9 cellular contexts compared by ENCODE assay signal in the genomic region with DNA sequence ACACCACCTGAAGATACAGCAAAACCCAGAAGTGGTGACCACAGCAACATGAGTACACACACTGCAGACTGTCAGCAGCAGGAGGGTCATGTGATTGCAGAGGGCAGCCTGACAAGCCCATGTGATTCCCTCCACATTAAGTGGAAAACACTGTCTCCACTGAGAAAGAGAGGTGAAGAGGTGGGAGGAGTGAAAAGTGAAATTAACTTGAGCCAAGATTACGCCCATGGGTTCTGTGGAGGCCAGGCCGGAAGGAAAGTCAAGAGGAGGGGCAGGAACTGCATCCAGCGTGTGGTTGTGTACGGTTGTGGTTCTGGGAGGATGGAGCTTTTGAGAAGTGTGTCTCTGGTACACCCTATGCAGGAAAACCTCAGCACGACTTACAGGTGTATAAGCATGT.
DNase-seq lines count a peak whose midpoint lies in the region; ATAC-seq and TF ChIP-seq lines count a peak whose summit lies in the region.
"Had no signal": no experiment of that assay in that cellular context is flagged by ENCODE, and none has a peak within 500 bp of the region (broad histone marks: within the 10 kb centered on the region; RNA-seq: fewer than 3 reads in every experiment).

No MANE protein-coding gene starts in this region.

- no peaks in the 10 kb centered on the region for H3K36me3 Mint-ChIP-seq in CD4-positive, alpha-beta memory T cell
- no peaks in the 10 kb centered on the region for H3K36me3 Mint-ChIP-seq in activated T-helper 17 cell treated with anti-CD3 and anti-CD28 coated beads, Interleukin-2, amount 50 U/mL, for 72 hours (ENCODE audit: low read depth)

- peaks cover 79% of the 10 kb centered on the region for H3K4me1 ChIP-seq in CD4-positive, alpha-beta memory T cell (ENCODE audit: insufficient read depth, low read length)
- H3K4me1 ChIP-seq in foreskin keratinocyte, result no peaks in the 10 kb centered on the region

- peaks cover 0 to 1% (median 0%) of the 10 kb centered on the region in 8 donors for H3K9me3 Mint-ChIP-seq in CD4-positive, alpha-beta memory T cell
- H3K9me3 Mint-ChIP-seq in activated T-helper 17 cell treated with anti-CD3 and anti-CD28 coated beads, Interleukin-2, amount 50 U/mL, for 72 hours, result peaks cover 5% of the 10 kb centered on the region

- ATAC-seq in activated T-helper 17 cell treated with anti-CD3 and anti-CD28 coated beads, Interleukin-2, amount 50 U/mL, for 72 hours (replicated peaks), result peak; percentile 76
- ATAC-seq in HG02763 (IDR thresholded peaks at IDR 0.05; ENCODE audit: unreplicated experiment), result no peak
- no peak for ATAC-seq in foreskin keratinocyte
- ATAC-seq: K562 had no signal

- H3K27me3 ChIP-seq in CD4-positive, alpha-beta memory T cell (ENCODE audit: insufficient read depth, low read length), result no peaks in the 10 kb centered on the region
- no peaks in the 10 kb centered on the region for H3K27me3 ChIP-seq in foreskin keratinocyte
- H3K27me3 ChIP-seq: esophagus muscularis mucosa had no signal

- H3K27me3 Mint-ChIP-seq in CD4-positive, alpha-beta memory T cell, result no peaks in the 10 kb centered on the region
- H3K27me3 Mint-ChIP-seq in activated T-helper 17 cell treated with anti-CD3 and anti-CD28 coated beads, Interleukin-2, amount 50 U/mL, for 72 hours, result peaks cover 3% of the 10 kb centered on the region

- H3K4me3 ChIP-seq in CD4-positive, alpha-beta memory T cell (ENCODE audit: low read length in 2 of 2), result no peak overlapping the region
- H3K4me3 ChIP-seq: esophagus muscularis mucosa, K562 had no signal

- intact Hi-C loops in CD4-positive, alpha-beta memory T cell (cut with micrococcal nuclease), result no loop called here

- CTCF ChIA-PET in CD4-positive, alpha-beta memory T cell (lab: Charles Lee; ENCODE audit: partially characterized antibody), result interaction anchor here (1.0 to 1.6 kb wide), 2 partner anchors 9 to 10 kb away, joined by 3 to 4 read pairs; no protein-coding TSS in a partner anchor

- no peak overlapping the region for H3K27ac ChIP-seq in CD4-positive, alpha-beta memory T cell (ENCODE audit: low read depth, low read length)
- H3K27ac ChIP-seq in foreskin keratinocyte, result no peak overlapping the region
- H3K27ac ChIP-seq: esophagus muscularis mucosa had no signal

- no peaks in the 10 kb centered on the region for H3K9me3 ChIP-seq in CD4-positive, alpha-beta memory T cell (ENCODE audit: control insufficient read depth in 1 of 2, low read length in 2 of 2)
- H3K9me3 ChIP-seq: esophagus muscularis mucosa had no signal

- peaks cover 43 to 80% (median 62%) of the 10 kb centered on the region in 4 donors for H3K4me1 Mint-ChIP-seq in CD4-positive, alpha-beta memory T cell
- peaks cover 50% of the 10 kb centered on the region for H3K4me1 Mint-ChIP-seq in activated T-helper 17 cell treated with anti-CD3 and anti-CD28 coated beads, Interleukin-2, amount 50 U/mL, for 72 hours

- POLR2A ChIA-PET in CD4-positive, alpha-beta memory T cell (lab: Charles Lee; ENCODE audit: partially characterized antibody), result interaction anchor here (0.7 to 1.8 kb wide), 6 partner anchors 8 to 36 kb away, joined by 3 to 8 read pairs (median 4); no protein-coding TSS in a partner anchor

- no peaks in the 10 kb centered on the region for H3K36me3 ChIP-seq in CD4-positive, alpha-beta memory T cell (ENCODE audit: insufficient read depth, low read length)
- H3K36me3 ChIP-seq: esophagus muscularis mucosa had no signal

- peak overlapping the region; percentile 2 to 86 (median 42) for H3K27ac Mint-ChIP-seq in CD4-positive, alpha-beta memory T cell
- H3K27ac Mint-ChIP-seq in activated T-helper 17 cell treated with anti-CD3 and anti-CD28 coated beads, Interleukin-2, amount 50 U/mL, for 72 hours, result peak overlapping the region; percentile 59

- TF ChIP-seq CTCF in foreskin keratinocyte (conservative IDR thresholded peaks at IDR 0.05), result no peak

- DNase-seq in CD4-positive, alpha-beta memory T cell, result peak; percentile 40 to 63 (median 56)
- DNase-seq in GF-D8 (lab: John Stamatoyannopoulos, UW) (peak; percentile 32), left kidney (ENCODE audit: low read depth, low spot score) (peak; percentile 56), foreskin keratinocyte (no peak), cerebellar nuclear complex (lab: John Stamatoyannopoulos, UW) (no peak)

- H3K4me3 Mint-ChIP-seq in CD4-positive, alpha-beta memory T cell, result peak overlapping the region; percentile 27 to 79 (median 60)
- H3K4me3 Mint-ChIP-seq in activated T-helper 17 cell treated with anti-CD3 and anti-CD28 coated beads, Interleukin-2, amount 50 U/mL, for 72 hours, result peak overlapping the region; percentile 61

Comparison
In these comparisons a context has a peak if more than half of its experiments do, and no peak if none do; other contexts are left out.
1. DNase-seq: peak in CD4-positive, alpha-beta memory T cell (5 of 5), GF-D8 (single experiment) and left kidney (single experiment); none in foreskin keratinocyte (0 of 2) and cerebellar nuclear complex (0 of 2).